24 cellular contexts compared by ENCODE assay signal in the genomic region with DNA sequence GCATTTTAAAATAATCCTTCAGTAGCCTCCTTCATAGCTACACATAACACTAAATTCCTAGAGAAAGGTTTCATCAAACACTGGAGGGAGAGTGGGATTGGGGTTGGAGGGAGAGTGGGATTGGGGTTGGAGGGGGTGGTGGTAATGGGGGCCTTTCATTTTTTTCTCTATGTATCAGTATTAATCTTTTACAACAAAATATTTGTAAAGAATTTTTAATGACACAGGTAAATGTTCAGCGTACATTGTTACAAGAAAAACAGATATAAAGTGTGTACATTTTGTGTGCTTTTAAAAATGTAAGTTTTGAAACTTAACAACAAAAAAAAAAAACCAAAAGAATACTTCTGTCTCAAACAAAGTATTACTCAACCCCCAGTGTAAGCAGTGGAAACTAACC.
A peak's percentile ranks its signal among the peaks of the same experiment; 100 is the strongest.
DNase-seq lines count a peak whose midpoint lies in the region; ATAC-seq, FAIRE-seq and TF ChIP-seq lines count a peak whose summit lies in the region.
"Had no signal": no experiment of that assay in that cellular context is flagged by ENCODE, and none has a peak within 500 bp of the region (broad histone marks: within the 10 kb centered on the region; RNA-seq: fewer than 3 reads in every experiment).

No MANE protein-coding gene starts in this region.

- TF ChIP-seq CTCF in K562 (IDR thresholded peaks at IDR 0.05 in 2 of 3, conservative IDR thresholded peaks at IDR 0.05 in 1 of 3; ENCODE audit: insufficient read depth in 2 of 3, low read depth in 1 of 3, low read length in 3 of 3) = no peak
- no peak for TF ChIP-seq CTCF in endodermal cell (conservative IDR thresholded peaks at IDR 0.05)

- H3K4me2 ChIP-seq in BLaER1 treated with 17β-estradiol and CSF1 and Interleukin-3, amounts not matched to agents 10 nM and 100 nM = no peak overlapping the region
- H3K4me2 ChIP-seq in K562 (ENCODE audit: insufficient read depth, low read length) = no peak overlapping the region

- peak overlapping the region in 6 of 11 experiments; percentile 94 to 98 (median 96); a peak in 12 of 22 replicates for H3K27ac ChIP-seq in BLaER1 treated with 17β-estradiol and CSF1 and Interleukin-3, amounts not matched to agents 10 nM and 100 nM
- H3K27ac ChIP-seq in K562 (ENCODE audit: extremely low read depth, low read depth, low read length) = no peak overlapping the region
- no peak overlapping the region for H3K27ac ChIP-seq in endodermal cell (ENCODE audit: low read depth, low read length)
- H3K27ac ChIP-seq: BLaER1, C4-2B had no signal

- WGBS in K562 (ENCODE audit: insufficient coverage, low coverage, missing lambda C conversion rate) = 86% methylated on average over 1 of the region's 1 CpG
- no CpG with 5 or more reads among the region's 1 CpG for WGBS in endodermal cell (ENCODE audit: insufficient coverage in 1 of 2, insufficient read length in 1 of 2), 2 experiments

- H3K36me3 Mint-ChIP-seq in endodermal cell (ENCODE audit: low read depth) = peaks cover 57% of the 10 kb centered on the region

- H2AFZ ChIP-seq in K562 (ENCODE audit: low read depth, low read length) = no peak overlapping the region

- H3K4me1 Mint-ChIP-seq in endodermal cell = peaks cover 11% of the 10 kb centered on the region
- H3K4me1 Mint-ChIP-seq: CD4-positive, alpha-beta memory T cell; CD8-positive, alpha-beta memory T cell had no signal

- intact Hi-C loops in K562 (cut with micrococcal nuclease) = no loop called here

- peaks cover 38 to 49% (median 44%) of the 10 kb centered on the region in 10 experiments for H3K4me1 ChIP-seq in BLaER1 treated with 17β-estradiol and CSF1 and Interleukin-3, amounts not matched to agents 10 nM and 100 nM
- H3K4me1 ChIP-seq in K562 (replicated peaks in 1 of 2; ENCODE audit: control insufficient read depth in 2 of 2, insufficient read depth in 2 of 2, low read length in 2 of 2) (no peaks in the 10 kb centered on the region), endodermal cell (ENCODE audit: control insufficient read depth, insufficient read depth, low read length) (peaks cover 3% of the 10 kb centered on the region)

- no peaks in the 10 kb centered on the region for H3K79me2 ChIP-seq in K562 (ENCODE audit: control insufficient read depth, insufficient read depth, low read length)

- peaks cover 0 to 20% (median 0%) of the 10 kb centered on the region in 11 experiments; a peak in 3 of 22 replicates for H4K20me1 ChIP-seq in BLaER1 treated with 17β-estradiol and CSF1 and Interleukin-3, amounts not matched to agents 10 nM and 100 nM
- H4K20me1 ChIP-seq in K562 (replicated peaks; ENCODE audit: control insufficient read depth, insufficient read depth, low read length) = no peaks in the 10 kb centered on the region
- H4K20me1 ChIP-seq: BLaER1 had no signal

- H3K9me1 ChIP-seq in K562 (ENCODE audit: control insufficient read depth, insufficient read depth, low read length) = no peaks in the 10 kb centered on the region

- H3K4me3 ChIP-seq in BLaER1 treated with 17β-estradiol and CSF1 and Interleukin-3, amounts not matched to agents 10 nM and 100 nM = no peak overlapping the region; a peak in 1 of 20 replicates
- H3K4me3 ChIP-seq in K562 (no peak overlapping the region), endodermal cell (ENCODE audit: low read length) (peak overlapping the region; percentile 39)
- H3K4me3 ChIP-seq: BLaER1, GM12878 had no signal

- ATAC-seq in K562 (no peak), HG03045 (IDR thresholded peaks at IDR 0.05; ENCODE audit: unreplicated experiment) (no peak)
- ATAC-seq: GM12878 had no signal

- H3K9me3 Mint-ChIP-seq in endodermal cell = peaks cover 35% of the 10 kb centered on the region

- POLR2A ChIA-PET in K562 (lab: Yijun Ruan, JAX) = no interaction called here

- CTCF ChIA-PET in K562 (lab: Yijun Ruan, JAX; ENCODE audit: low intra/inter-chr PET ratio) = no interaction called here

- DNase-seq in K562 (ENCODE audit: extremely low read depth in 1 of 4, low spot score in 3 of 4) (no peak), endodermal cell (no peak), cortex of kidney (lab: John Stamatoyannopoulos, UW) (no peak)
- DNase-seq: 8988T; ACHN; BE2C; CD4-positive, alpha-beta memory T cell; CD4-positive, CD25-positive, alpha-beta regulatory T cell; CD8-positive, alpha-beta memory T cell; COR-L47; DMS 273 treated with DMSO at 0.1 percent for 48 hours; DMS153; DMS53; DMS79; DND-41; EL; GDM1 had no signal

- TF ChIP-seq POLR2A in K562 (conservative IDR thresholded peaks at IDR 0.05) = no peak

- no peak overlapping the region for H3K9ac ChIP-seq in BLaER1 treated with 17β-estradiol and CSF1 and Interleukin-3, amounts not matched to agents 10 nM and 100 nM
- H3K9ac ChIP-seq in K562 (ENCODE audit: insufficient read depth in 1 of 2, low read depth in 2 of 2, low read length in 2 of 2) = no peak overlapping the region
- H3K9ac ChIP-seq in endodermal cell (ENCODE audit: extremely low read depth, low read length, poor library complexity, severe bottlenecking) = no peak overlapping the region
- H3K9ac ChIP-seq: BLaER1 had no signal

- TF ChIP-seq EP300 in K562 (IDR thresholded peaks at IDR 0.05; ENCODE audit: low read length) = no peak

- FAIRE-seq in K562 (lab: Jason Lieb, UNC) = no peak
- FAIRE-seq: GM12878, GM12892, GM18507 had no signal

- no peak overlapping the region for H3K27ac Mint-ChIP-seq in endodermal cell
- H3K27ac Mint-ChIP-seq: CD4-positive, alpha-beta memory T cell; CD4-positive, CD25-positive, alpha-beta regulatory T cell; CD8-positive, alpha-beta memory T cell had no signal

- H3K27me3 ChIP-seq in BLaER1 treated with 17β-estradiol and CSF1 and Interleukin-3, amounts not matched to agents 10 nM and 100 nM = no peaks in the 10 kb centered on the region
- no peaks in the 10 kb centered on the region for H3K27me3 ChIP-seq in K562 (ENCODE audit: control insufficient read depth in 2 of 2, insufficient read depth in 2 of 2, low read length in 2 of 2)
- H3K27me3 ChIP-seq in endodermal cell (ENCODE audit: control insufficient read depth, insufficient read depth, low read length, poor library complexity, severe bottlenecking) = no peaks in the 10 kb centered on the region
- H3K27me3 ChIP-seq: BE2C, BLaER1 had no signal

- no TSS peak for BruUV-seq in K562 (replicated peaks; lab: Mats Ljungman, UMichigan)

- H3K4me3 Mint-ChIP-seq in endodermal cell = no peak overlapping the region
- H3K4me3 Mint-ChIP-seq: CD4-positive, alpha-beta memory T cell; CD4-positive, CD25-positive, alpha-beta regulatory T cell; CD8-positive, alpha-beta memory T cell had no signal

- peaks cover 42 to 68% (median 58%) of the 10 kb centered on the region in 11 experiments for H3K9me3 ChIP-seq in BLaER1 treated with 17β-estradiol and CSF1 and Interleukin-3, amounts not matched to agents 10 nM and 100 nM (replicated peaks in 1 of 11)
- 0 out of 2 replicates have a peak, but pooled peaks cover 4% of the 10 kb centered on the region for H3K9me3 ChIP-seq in K562 (replicated peaks; ENCODE audit: control insufficient read depth, insufficient read depth, low read depth, low read length)
- peaks cover 47% of the 10 kb centered on the region for H3K9me3 ChIP-seq in endodermal cell (ENCODE audit: control insufficient read depth, low read length)
- H3K9me3 ChIP-seq: BE2C had no signal

- in situ Hi-C loops in K562 (cut with MboI) = no loop called here

- TF ChIP-seq RAD21 in K562 (CRISPR knock-in tag; conservative IDR thresholded peaks at IDR 0.05 in 1 of 2, IDR thresholded peaks at IDR 0.05 in 1 of 2) = no peak

- peaks cover 32 to 63% (median 49%) of the 10 kb centered on the region in 11 experiments for H3K36me3 ChIP-seq in BLaER1 treated with 17β-estradiol and CSF1 and Interleukin-3, amounts not matched to agents 10 nM and 100 nM
- H3K36me3 ChIP-seq in K562 (ENCODE audit: control insufficient read depth, insufficient read depth, low read length) (peaks cover 2% of the 10 kb centered on the region; the same call in 1 of the 3 replicates), endodermal cell (ENCODE audit: control insufficient read depth, insufficient read depth, low read length) (peaks cover 30% of the 10 kb centered on the region)
- H3K36me3 ChIP-seq: BE2C had no signal

- H3K27me3 Mint-ChIP-seq in endodermal cell (ENCODE audit: insufficient read depth) = no peaks in the 10 kb centered on the region
- H3K27me3 Mint-ChIP-seq: CD4-positive, alpha-beta memory T cell; CD4-positive, CD25-positive, alpha-beta regulatory T cell; CD8-positive, alpha-beta memory T cell had no signal

TF ChIP-seq in K562, 482 proteins besides CTCF, POLR2A, EP300 and RAD21:
- no peak for TF ChIP-seq POLR3G (IDR thresholded peaks at IDR 0.05; ENCODE audit: extremely low read depth, insufficient read length, insufficient replicate concordance)
- TF ChIP-seq DNMT1 (IDR thresholded peaks at IDR 0.05) = no peak
- TF ChIP-seq NFE2 (IDR thresholded peaks at IDR 0.05; ENCODE audit: low read depth) = no peak
- no peak for TF ChIP-seq STAT5A (IDR thresholded peaks at IDR 0.05; ENCODE audit: borderline replicate concordance, low read length)
- no peak for TF ChIP-seq IRF2 (CRISPR knock-in tag; IDR thresholded peaks at IDR 0.05)
- TF ChIP-seq COPS2 (conservative IDR thresholded peaks at IDR 0.05) = no peak
- TF ChIP-seq SMARCE1 (IDR thresholded peaks at IDR 0.05) = no peak
- TF ChIP-seq PCBP2 (IDR thresholded peaks at IDR 0.05; ENCODE audit: low read depth, low read length, poor library complexity, severe bottlenecking) = peak; percentile 68

Comparison
In these comparisons a context has a peak if more than half of its experiments do, and no peak if none do; other contexts are left out.
1. H3K27ac ChIP-seq: peak in BLaER1 treated with 17β-estradiol and CSF1 and Interleukin-3, amounts not matched to agents 10 nM and 100 nM (6 of 11); none in K562 (single experiment) and endodermal cell (single experiment).